ENCODE assay signal across 29 cellular contexts in the genomic region with DNA sequence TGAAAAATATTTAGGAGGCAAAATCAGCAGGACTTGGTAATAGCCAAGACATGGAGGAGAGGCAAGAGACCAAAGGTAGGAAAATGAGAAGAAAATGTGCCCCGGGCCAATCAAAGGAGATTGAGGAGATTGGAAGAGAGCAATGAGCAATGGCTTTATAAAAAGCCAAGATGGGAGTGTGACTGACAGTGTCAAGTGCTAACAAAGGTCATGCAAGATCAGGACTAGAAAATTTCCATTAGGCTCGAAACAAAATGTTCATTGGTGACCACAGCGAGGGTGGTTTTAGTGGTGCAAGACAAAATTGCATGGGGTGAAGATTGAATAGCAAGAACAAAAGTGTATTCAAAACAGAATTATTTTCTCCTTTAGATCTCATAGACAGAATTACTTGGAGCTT.
"Had no signal": no experiment of that assay in that cellular context is flagged by ENCODE, and none has a peak within 500 bp of the region (broad histone marks: within the 10 kb centered on the region; RNA-seq: fewer than 3 reads in every experiment).

No MANE protein-coding gene starts in this region.

- H3K9me3 ChIP-seq: heart right ventricle, left ventricle myocardium inferior, mucosa of descending colon, neutrophil, spleen, stomach, testis, thyroid gland, transverse colon, upper lobe of left lung, vagina had no signal

- H3K36me3 ChIP-seq: heart right ventricle, left ventricle myocardium inferior, neural progenitor cell, neutrophil, spleen, stomach, thyroid gland, transverse colon, upper lobe of left lung, vagina had no signal

- H3K79me2 ChIP-seq: hepatocyte, parathyroid adenoma had no signal

- H3K4me2 ChIP-seq: hepatocyte, neural progenitor cell had no signal

- H3K9ac ChIP-seq: neural progenitor cell, parathyroid adenoma had no signal

- H3K27me3 ChIP-seq: neural progenitor cell, testis, thyroid gland, upper lobe of left lung, vagina had no signal

- H3K4me3 ChIP-seq: heart right ventricle, hepatocyte, left ventricle myocardium inferior, lung, mucosa of descending colon, neural progenitor cell, spleen, stomach, testis, thyroid gland, transverse colon, upper lobe of left lung, vagina had no signal

- ATAC-seq: mucosa of descending colon; natural killer cell; right cardiac atrium; sciatic nerve; stimulated activated memory B cell treated with anti-CD40 and anti-IgM and Interleukin-4, amounts not matched to agents 10 μg/mL and 1 μg/mL and 100 μg/mL, for 72 hours; stimulated activated naive CD8-positive, alpha-beta T cell treated with anti-CD3 and anti-CD28 coated beads, Interleukin-15, Interleukin-2, amounts not matched to agents 100 U/mL and 50 U/mL, for 24 hours had no signal

- H3K4me1 ChIP-seq: heart right ventricle, neural progenitor cell, parathyroid adenoma, spleen, stomach, testis, thyroid gland, transverse colon, upper lobe of left lung, vagina had no signal

- H3K27ac ChIP-seq: heart right ventricle, hepatocyte, left ventricle myocardium inferior, neural progenitor cell, neutrophil, parathyroid adenoma, spleen, stomach, testis, thyroid gland, transverse colon, upper lobe of left lung, vagina had no signal

- DNase-seq: heart right ventricle; islet precursor cell; left ventricle myocardium inferior; midbrain; mucosa of descending colon; naive B cell; natural killer cell; nephron progenitor cell; occipital lobe; retina; right cardiac atrium; small intestine; spleen; stimulated activated CD4-positive, alpha-beta T cell treated with anti-CD3 and anti-CD28 coated beads, Interleukin-4, amount 100 ng/mL, for 24 hours; stimulated activated CD8-positive, alpha-beta memory T cell treated with anti-CD3 and anti-CD28 coated beads, Interleukin-4, amount 100 ng/mL, for 48 hours; stimulated activated naive CD8-positive, alpha-beta T cell treated with anti-CD3 and anti-CD28 coated beads, Interleukin-15, Interleukin-2, amounts not matched to agents 100 U/mL and 50 U/mL, for 24 hours; stomach; testis; thyroid gland; transverse colon; upper lobe of left lung had no signal
